Comparison of ENCODE assay signal across 8 cellular contexts in the genomic region with DNA sequence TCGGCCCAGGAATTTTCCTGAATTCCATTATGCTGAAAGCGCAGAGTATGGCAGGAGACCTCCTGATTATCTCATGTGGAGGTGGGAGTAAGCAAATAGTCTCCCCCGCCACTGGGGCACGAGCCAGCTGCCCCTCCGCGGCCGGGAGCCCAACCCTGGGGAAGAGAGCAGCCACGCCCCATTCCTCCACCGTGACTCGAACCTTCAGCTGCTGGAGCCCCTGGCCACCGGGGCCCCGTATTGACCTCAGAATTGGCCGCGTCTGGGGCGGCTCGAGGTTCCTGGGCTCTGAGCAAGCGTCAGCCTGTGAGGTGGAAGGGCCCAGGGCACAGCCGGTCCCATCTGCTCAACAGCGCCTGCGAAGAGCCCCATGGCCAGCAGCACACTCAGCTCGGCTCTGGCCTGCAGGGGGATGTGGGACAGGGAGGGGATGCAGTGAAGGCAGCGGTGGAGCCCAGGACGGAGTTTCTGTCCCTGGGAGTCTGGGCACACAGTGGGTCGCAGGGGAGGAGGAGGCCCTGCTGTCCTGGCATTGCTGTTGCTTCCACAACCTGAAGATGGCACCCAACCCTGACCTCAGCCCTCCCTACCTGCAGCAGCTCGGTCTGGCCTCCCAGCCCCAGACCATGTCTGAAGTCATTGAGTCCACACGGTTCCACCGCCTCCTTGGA.
A peak's percentile ranks its signal among the peaks of the same experiment; 100 is the strongest.
DNase-seq lines count a peak whose midpoint lies in the region; ATAC-seq and TF ChIP-seq lines count a peak whose summit lies in the region.

No MANE protein-coding gene starts in this region.

- peak overlapping the region in 1 of 4 donors; percentile 55 for H3K27ac ChIP-seq in Peyer's patch
- peak overlapping the region in 1 of 2 donors; percentile 21 for H3K27ac ChIP-seq in lung (ENCODE audit: low read depth in 1 of 2, low read length in 1 of 2)
- peak overlapping the region in 3 of 4 donors; percentile 40 to 79 (median 68) for H3K27ac ChIP-seq in upper lobe of left lung

- no peak for TF ChIP-seq EP300 in upper lobe of left lung (IDR thresholded peaks at IDR 0.05)

- H3K36me3 ChIP-seq in Peyer's patch, result no peaks in the 10 kb centered on the region
- H3K36me3 ChIP-seq in lung (ENCODE audit: control insufficient read depth in 2 of 2, insufficient read depth in 2 of 2, low read length in 2 of 2), result no peaks in the 10 kb centered on the region
- H3K36me3 ChIP-seq in upper lobe of left lung, result no peaks in the 10 kb centered on the region

- H3K4me3 ChIP-seq in Peyer's patch (peak overlapping the region; percentile 4 to 39 (median 14)), lung (no peak overlapping the region), upper lobe of left lung (peak overlapping the region in 3 of 4 donors; percentile 12 to 21 (median 16))

- ATAC-seq in lung (ENCODE audit: insufficient read depth, low FRiP score), result peak; percentile 16
- ATAC-seq in upper lobe of left lung (ENCODE audit: low FRiP score in 2 of 2), result peak; percentile 72 to 76
- no peak for ATAC-seq in HG03095 (IDR thresholded peaks at IDR 0.05; ENCODE audit: unreplicated experiment)

- H3K27me3 ChIP-seq in Peyer's patch (peaks cover 0 to 15% of the 10 kb centered on the region in 2 donors), lung (ENCODE audit: control insufficient read depth, insufficient read depth) (no peaks in the 10 kb centered on the region), upper lobe of left lung (peaks cover 0 to 33% (median 14%) of the 10 kb centered on the region in 4 donors)

- H3K4me1 ChIP-seq in Peyer's patch (peaks cover 0 to 25% (median 9%) of the 10 kb centered on the region in 4 donors), lung (ENCODE audit: control insufficient read depth in 2 of 2, insufficient read depth in 2 of 2, low read length in 2 of 2) (peaks cover 0 to 13% of the 10 kb centered on the region in 2 donors), upper lobe of left lung (peaks cover 21 to 35% (median 31%) of the 10 kb centered on the region in 4 donors)

- WGBS in lung, 2 donors, result 8 to 10% methylated on average over 27 of the region's 27 CpGs
- 12 to 24% methylated on average over 6 to 24 of the region's 27 CpGs for WGBS in upper lobe of left lung, 2 donors

- no peak for TF ChIP-seq POLR2A in Peyer's patch (IDR thresholded peaks at IDR 0.05)
- no peak for TF ChIP-seq POLR2A in upper lobe of left lung (IDR thresholded peaks at IDR 0.05)

- peak; percentile 85 for DNase-seq in EH (ENCODE audit: low read depth)
- peak; percentile 32 for DNase-seq in GOT3 (lab: John Stamatoyannopoulos, UW)
- peak in 2 of 3 donors; percentile 66 to 80 for DNase-seq in Peyer's patch
- DNase-seq in ecto neural progenitor cell (ENCODE audit: low spot score), result peak; percentile 78
- DNase-seq in lung (ENCODE audit: low spot score), result peak; percentile 57
- peak; percentile 83 to 86 for DNase-seq in upper lobe of left lung
- DNase-seq in NCI-H446 treated with DMSO at 0.1 percent for 48 hours (lab: John Stamatoyannopoulos, UW), result no peak

- no peaks in the 10 kb centered on the region for H3K9me3 ChIP-seq in Peyer's patch
- H3K9me3 ChIP-seq in lung (ENCODE audit: control insufficient read depth in 2 of 2, insufficient read depth in 1 of 2, low read length in 1 of 2), result no peaks in the 10 kb centered on the region
- H3K9me3 ChIP-seq in upper lobe of left lung, result no peaks in the 10 kb centered on the region

- TF ChIP-seq CTCF in Peyer's patch (IDR thresholded peaks at IDR 0.05) (peak in 5 of 6 experiments; percentile 14 to 46 (median 32)), lung (IDR thresholded peaks at IDR 0.05; ENCODE audit: control extremely low read depth, extremely low read depth) (peak; percentile 14), upper lobe of left lung (IDR thresholded peaks at IDR 0.05) (peak in 5 of 6 experiments; percentile 41 to 69 (median 53))
